1 cellular context compared by ENCODE assay signal in genomic region chr12:39505025-39505424, GRCh38.
TF ChIP-seq lines count a peak whose summit lies in the region.

No MANE protein-coding gene starts in this region.

TF ChIP-seq in WTC11, 78 proteins besides CTCF, POLR2A, EP300 and RAD21 (continued from another document):
- no peak for TF ChIP-seq ZNF532 (CRISPR knock-in tag; IDR thresholded peaks at IDR 0.05; ENCODE audit: borderline replicate concordance)
- TF ChIP-seq ZBTB43 (CRISPR knock-in tag; IDR thresholded peaks at IDR 0.05), result no peak
- TF ChIP-seq GTF2I (CRISPR knock-in tag; conservative IDR thresholded peaks at IDR 0.05), result no peak
- TF ChIP-seq, protein P1, sequence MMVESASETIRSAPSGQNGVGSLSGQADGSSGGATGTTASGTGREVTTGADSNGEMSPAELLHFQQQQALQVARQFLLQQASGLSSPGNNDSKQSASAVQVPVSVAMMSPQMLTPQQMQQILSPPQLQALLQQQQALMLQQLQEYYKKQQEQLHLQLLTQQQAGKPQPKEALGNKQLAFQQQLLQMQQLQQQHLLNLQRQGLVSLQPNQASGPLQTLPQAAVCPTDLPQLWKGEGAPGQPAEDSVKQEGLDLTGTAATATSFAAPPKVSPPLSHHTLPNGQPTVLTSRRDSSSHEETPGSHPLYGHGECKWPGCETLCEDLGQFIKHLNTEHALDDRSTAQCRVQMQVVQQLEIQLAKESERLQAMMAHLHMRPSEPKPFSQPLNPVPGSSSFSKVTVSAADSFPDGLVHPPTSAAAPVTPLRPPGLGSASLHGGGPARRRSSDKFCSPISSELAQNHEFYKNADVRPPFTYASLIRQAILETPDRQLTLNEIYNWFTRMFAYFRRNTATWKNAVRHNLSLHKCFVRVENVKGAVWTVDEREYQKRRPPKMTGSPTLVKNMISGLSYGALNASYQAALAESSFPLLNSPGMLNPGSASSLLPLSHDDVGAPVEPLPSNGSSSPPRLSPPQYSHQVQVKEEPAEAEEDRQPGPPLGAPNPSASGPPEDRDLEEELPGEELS (CRISPR knock-in tag; IDR thresholded peaks at IDR 0.05), result no peak
- TF ChIP-seq ZNF416 (CRISPR knock-in tag; IDR thresholded peaks at IDR 0.05), result no peak
- TF ChIP-seq, protein P2, sequence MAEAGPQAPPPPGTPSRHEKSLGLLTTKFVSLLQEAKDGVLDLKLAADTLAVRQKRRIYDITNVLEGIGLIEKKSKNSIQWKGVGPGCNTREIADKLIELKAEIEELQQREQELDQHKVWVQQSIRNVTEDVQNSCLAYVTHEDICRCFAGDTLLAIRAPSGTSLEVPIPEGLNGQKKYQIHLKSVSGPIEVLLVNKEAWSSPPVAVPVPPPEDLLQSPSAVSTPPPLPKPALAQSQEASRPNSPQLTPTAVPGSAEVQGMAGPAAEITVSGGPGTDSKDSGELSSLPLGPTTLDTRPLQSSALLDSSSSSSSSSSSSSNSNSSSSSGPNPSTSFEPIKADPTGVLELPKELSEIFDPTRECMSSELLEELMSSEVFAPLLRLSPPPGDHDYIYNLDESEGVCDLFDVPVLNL (CRISPR knock-in tag; IDR thresholded peaks at IDR 0.05; ENCODE audit: borderline replicate concordance, low read depth), result no peak
- no peak for TF ChIP-seq OVOL2 (CRISPR knock-in tag; IDR thresholded peaks at IDR 0.05; ENCODE audit: borderline replicate concordance)
- TF ChIP-seq, protein P3, sequence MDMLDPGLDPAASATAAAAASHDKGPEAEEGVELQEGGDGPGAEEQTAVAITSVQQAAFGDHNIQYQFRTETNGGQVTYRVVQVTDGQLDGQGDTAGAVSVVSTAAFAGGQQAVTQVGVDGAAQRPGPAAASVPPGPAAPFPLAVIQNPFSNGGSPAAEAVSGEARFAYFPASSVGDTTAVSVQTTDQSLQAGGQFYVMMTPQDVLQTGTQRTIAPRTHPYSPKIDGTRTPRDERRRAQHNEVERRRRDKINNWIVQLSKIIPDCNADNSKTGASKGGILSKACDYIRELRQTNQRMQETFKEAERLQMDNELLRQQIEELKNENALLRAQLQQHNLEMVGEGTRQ (CRISPR knock-in tag; IDR thresholded peaks at IDR 0.05), result no peak
- TF ChIP-seq SMAD3 (CRISPR knock-in tag; IDR thresholded peaks at IDR 0.05; ENCODE audit: borderline replicate concordance), result no peak
- TF ChIP-seq JUN (CRISPR knock-in tag; IDR thresholded peaks at IDR 0.05), result no peak
- TF ChIP-seq RORB (CRISPR knock-in tag; IDR thresholded peaks at IDR 0.05), result no peak
